Comparison of ENCODE assay signal across 20 cellular contexts in the genomic region with DNA sequence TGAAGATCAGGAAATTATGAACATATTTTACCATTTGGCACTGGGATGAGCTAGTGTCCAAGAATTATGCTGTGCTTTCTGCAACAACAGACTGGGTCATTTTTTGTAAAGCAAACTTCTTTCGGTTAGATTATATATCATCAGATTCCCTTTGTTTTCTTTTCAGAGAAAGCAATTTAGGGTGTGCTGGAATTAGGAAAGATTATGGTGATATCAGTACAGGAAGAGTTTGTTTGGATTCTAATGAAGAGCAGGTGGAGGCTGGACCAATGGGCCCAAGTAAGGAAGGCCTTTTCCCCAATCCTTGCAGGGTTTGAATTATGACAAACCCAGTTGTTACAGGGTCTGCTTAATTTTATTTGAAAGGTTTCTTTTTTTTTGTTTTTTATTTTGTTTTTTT.
A peak's percentile ranks its signal among the peaks of the same experiment; 100 is the strongest.
DNase-seq lines count a peak whose midpoint lies in the region; ATAC-seq and TF ChIP-seq lines count a peak whose summit lies in the region.
"Had no signal": no experiment of that assay in that cellular context is flagged by ENCODE, and none has a peak within 500 bp of the region (broad histone marks: within the 10 kb centered on the region; RNA-seq: fewer than 3 reads in every experiment).

No MANE protein-coding gene starts in this region.

- H4K20me1 ChIP-seq in SK-N-SH (ENCODE audit: insufficient read depth) = no peaks in the 10 kb centered on the region
- H4K20me1 ChIP-seq: BLaER1 had no signal

- TF ChIP-seq CTCF in SK-N-SH (IDR thresholded peaks at IDR 0.05) (no peak), nephron (IDR thresholded peaks at IDR 0.05; ENCODE audit: unreplicated experiment in 3 of 3) (no peak), vagina (IDR thresholded peaks at IDR 0.05) (no peak)

- no peaks in the 10 kb centered on the region for H3K36me3 ChIP-seq in SK-N-SH (replicated peaks in 1 of 2; ENCODE audit: control insufficient read depth in 1 of 2, insufficient read depth in 2 of 2, low read length in 1 of 2)
- no peaks in the 10 kb centered on the region for H3K36me3 ChIP-seq in adipocyte (ENCODE audit: control insufficient read depth, insufficient read depth, low read length, severe bottlenecking)
- H3K36me3 ChIP-seq in vagina = no peaks in the 10 kb centered on the region
- H3K36me3 ChIP-seq: BLaER1 had no signal

- no peak for ATAC-seq in activated CD8-positive, alpha-beta memory T cell treated with anti-CD3 and anti-CD28 coated beads, Interleukin-2, amount 10 ng/mL, durations not matched to agents 7 days and 5 days
- ATAC-seq: CD8-positive, alpha-beta T cell; GM12878 had no signal

- intact Hi-C loops in vagina (cut with DNase I) = loop anchor here (10.0 kb wide), 1 partner anchor 1150 kb away; no protein-coding TSS in a partner anchor

- H3K9me2 ChIP-seq in SK-N-SH = no peaks in the 10 kb centered on the region; the same call in 1 of the 2 replicates

- peak; percentile 61 to 67; a peak in 2 of 4 replicates for TF ChIP-seq EP300 in SK-N-SH (IDR thresholded peaks at IDR 0.05; ENCODE audit: borderline replicate concordance in 1 of 2, low read depth in 1 of 2, low read length in 1 of 2)

- peak overlapping the region; percentile 41 to 75 (median 60) for H3K27ac Mint-ChIP-seq in nephron
- no peak overlapping the region for H3K27ac Mint-ChIP-seq in activated CD8-positive, alpha-beta memory T cell treated with anti-CD3 and anti-CD28 coated beads, Interleukin-2, amount 10 ng/mL, durations not matched to agents 7 days and 5 days
- H3K27ac Mint-ChIP-seq: B cell; CD4-positive, CD25-positive, alpha-beta regulatory T cell; CD8-positive, alpha-beta T cell had no signal

- H3K4me3 ChIP-seq in SK-N-SH (ENCODE audit: low read depth in 2 of 2, low read length in 1 of 2) = no peak overlapping the region
- H3K4me3 ChIP-seq in adipocyte (ENCODE audit: low read length) = no peak overlapping the region
- H3K4me3 ChIP-seq in vagina = no peak overlapping the region
- H3K4me3 ChIP-seq: BLaER1, GM12878, GM23248 had no signal

- H3K9ac ChIP-seq in SK-N-SH (no peak overlapping the region), adipocyte (ENCODE audit: low read length) (no peak overlapping the region)
- H3K9ac ChIP-seq: BLaER1, GM23248 had no signal

- H3K27me3 ChIP-seq in SK-N-SH (ENCODE audit: insufficient read depth) (no peaks in the 10 kb centered on the region), adipocyte (replicated peaks; ENCODE audit: control insufficient read depth, insufficient read depth, low read length) (no peaks in the 10 kb centered on the region), vagina (no peaks in the 10 kb centered on the region)
- H3K27me3 ChIP-seq: BLaER1 had no signal

- 10% methylated on average over 1 of the region's 1 CpG for WGBS in SK-N-SH (ENCODE audit: low lambda C conversion rate)

- no peak overlapping the region for H3K4me2 ChIP-seq in SK-N-SH
- H3K4me2 ChIP-seq: BLaER1 had no signal

- H3K4me3 Mint-ChIP-seq in nephron = no peak overlapping the region
- H3K4me3 Mint-ChIP-seq in activated CD8-positive, alpha-beta memory T cell treated with anti-CD3 and anti-CD28 coated beads, Interleukin-2, amount 10 ng/mL, durations not matched to agents 7 days and 5 days = no peak overlapping the region
- H3K4me3 Mint-ChIP-seq: B cell; CD4-positive, CD25-positive, alpha-beta regulatory T cell; CD8-positive, alpha-beta T cell had no signal

- TF ChIP-seq POLR2A in vagina (IDR thresholded peaks at IDR 0.05) = no peak

- CTCF ChIA-PET in SK-N-SH (lab: Yijun Ruan, JAX) = interaction anchor here (1.0 to 3.0 kb wide), 6 partner anchors 242 to 510 kb away, joined by 3 to 26 read pairs (median 5); no protein-coding TSS in a partner anchor
- CTCF ChIA-PET in activated CD8-positive, alpha-beta memory T cell treated with anti-CD3 and anti-CD28 coated beads, Interleukin-2, amount 10 ng/mL, durations not matched to agents 7 days and 5 days (lab: Charles Lee) = no interaction called here

- no peaks in the 10 kb centered on the region for H3K9me3 Mint-ChIP-seq in nephron
- H3K9me3 Mint-ChIP-seq in activated CD8-positive, alpha-beta memory T cell treated with anti-CD3 and anti-CD28 coated beads, Interleukin-2, amount 10 ng/mL, durations not matched to agents 7 days and 5 days (ENCODE audit: low read depth) = no peaks in the 10 kb centered on the region
- H3K9me3 Mint-ChIP-seq: CD8-positive, alpha-beta T cell had no signal

- peak; percentile 11; the same call in 1 of the 2 replicates for TF ChIP-seq RAD21 in SK-N-SH (IDR thresholded peaks at IDR 0.05; ENCODE audit: low read length)

- peaks cover 8% of the 10 kb centered on the region for H3K27me3 Mint-ChIP-seq in nephron (ENCODE audit: low read depth)
- H3K27me3 Mint-ChIP-seq in activated CD8-positive, alpha-beta memory T cell treated with anti-CD3 and anti-CD28 coated beads, Interleukin-2, amount 10 ng/mL, durations not matched to agents 7 days and 5 days = no peaks in the 10 kb centered on the region
- H3K27me3 Mint-ChIP-seq: B cell had no signal

- no peaks in the 10 kb centered on the region for H3K36me3 Mint-ChIP-seq in nephron (ENCODE audit: low read depth)
- H3K36me3 Mint-ChIP-seq in activated CD8-positive, alpha-beta memory T cell treated with anti-CD3 and anti-CD28 coated beads, Interleukin-2, amount 10 ng/mL, durations not matched to agents 7 days and 5 days = no peaks in the 10 kb centered on the region
- H3K36me3 Mint-ChIP-seq: CD4-positive, CD25-positive, alpha-beta regulatory T cell; CD8-positive, alpha-beta T cell had no signal

- POLR2A ChIA-PET in SK-N-SH (lab: Yijun Ruan, JAX) = interaction anchor here (0.7 to 0.9 kb wide), 2 partner anchors 235 to 242 kb away, joined by 3 read pairs; no protein-coding TSS in a partner anchor

- peaks cover 10 to 23% of the 10 kb centered on the region in 2 experiments; a peak in 3 of 4 replicates for H3K4me1 ChIP-seq in SK-N-SH (ENCODE audit: control insufficient read depth in 1 of 2, insufficient read depth in 2 of 2, low read depth in 1 of 2, low read length in 1 of 2)
- peaks cover 3% of the 10 kb centered on the region for H3K4me1 ChIP-seq in adipocyte (ENCODE audit: control insufficient read depth, insufficient read depth, low read length)
- peaks cover 11% of the 10 kb centered on the region for H3K4me1 ChIP-seq in vagina
- H3K4me1 ChIP-seq: BLaER1, Caco-2 had no signal

- H3K4me1 Mint-ChIP-seq in nephron = peaks cover 70% of the 10 kb centered on the region
- H3K4me1 Mint-ChIP-seq in activated CD8-positive, alpha-beta memory T cell treated with anti-CD3 and anti-CD28 coated beads, Interleukin-2, amount 10 ng/mL, durations not matched to agents 7 days and 5 days = no peaks in the 10 kb centered on the region
- H3K4me1 Mint-ChIP-seq: B cell; CD4-positive, CD25-positive, alpha-beta regulatory T cell had no signal

- H3K27ac ChIP-seq in SK-N-SH (ENCODE audit: low read depth in 2 of 2, low read length in 1 of 2) (peak overlapping the region in 1 of 2 experiments; percentile 92; a peak in 2 of 4 replicates), vagina (peak overlapping the region; percentile 10)
- H3K27ac ChIP-seq: BLaER1, C4-2B, GM23248 had no signal

- no peaks in the 10 kb centered on the region for H3F3A ChIP-seq in SK-N-SH (replicated peaks; ENCODE audit: insufficient read depth)

- H2AFZ ChIP-seq in SK-N-SH (ENCODE audit: low read depth) = peak overlapping the region; percentile 41; the same call in 1 of the 2 replicates
- H2AFZ ChIP-seq: GM23248 had no signal

- peak; percentile 19 for DNase-seq in SK-N-SH
- DNase-seq in adipocyte (ENCODE audit: low read depth) = peak; percentile 19
- no peak for DNase-seq in vagina (ENCODE audit: extremely low spot score in 2 of 2)
- no peak for DNase-seq in HuH-7 (ENCODE audit: low spot score)
- no peak for DNase-seq in activated CD8-positive, alpha-beta memory T cell treated with anti-CD3 and anti-CD28 coated beads, Interleukin-2, amount 10 ng/mL, durations not matched to agents 7 days and 5 days
- no peak for DNase-seq in DMS79 (lab: John Stamatoyannopoulos, UW)
- DNase-seq: Caco-2; CD4-positive, CD25-positive, alpha-beta regulatory T cell; CD8-positive, alpha-beta T cell; DMS153; EL; GDM1; GM23248; H7; HCEC 1CT had no signal

- no peaks in the 10 kb centered on the region for H3K79me2 ChIP-seq in SK-N-SH (ENCODE audit: insufficient read depth)

- H3K9me3 ChIP-seq in SK-N-SH (no peaks in the 10 kb centered on the region), adipocyte (ENCODE audit: control insufficient read depth, low read length) (no peaks in the 10 kb centered on the region), vagina (no peaks in the 10 kb centered on the region)
- H3K9me3 ChIP-seq: BLaER1, Caco-2 had no signal

TF ChIP-seq in SK-N-SH, 30 proteins besides CTCF, POLR2A, EP300 and RAD21:
- TF ChIP-seq GATA2 (CRISPR knock-in tag; IDR thresholded peaks at IDR 0.05) (peak; percentile 35), TCF12 (IDR thresholded peaks at IDR 0.05) (peak; percentile 88), RCOR1 (IDR thresholded peaks at IDR 0.05; ENCODE audit: low read length) (peak; percentile 84), CHD2 (IDR thresholded peaks at IDR 0.05; ENCODE audit: low read length, partially characterized antibody) (no peak), TEAD4 (IDR thresholded peaks at IDR 0.05; ENCODE audit: borderline replicate concordance, insufficient read depth) (0 out of 2 replicates have a peak, but pooled peaks have one; percentile 45), MAX (IDR thresholded peaks at IDR 0.05; ENCODE audit: low read depth) (0 out of 2 replicates have a peak, but pooled peaks have one; percentile 9), FOXM1 (IDR thresholded peaks at IDR 0.05; ENCODE audit: low read depth) (peak; percentile 63; the same call in 1 of the 2 replicates), JUND (IDR thresholded peaks at IDR 0.05) (peak; percentile 33; the same call in 1 of the 2 replicates), NFIC (IDR thresholded peaks at IDR 0.05; ENCODE audit: borderline replicate concordance) (peak; percentile 36; the same call in 1 of the 2 replicates), RXRA (IDR thresholded peaks at IDR 0.05; ENCODE audit: borderline replicate concordance, low read depth) (no peak), SMC3 (IDR thresholded peaks at IDR 0.05; ENCODE audit: low read depth, low read length) (no peak)
- TF ChIP-seq, protein P1, sequence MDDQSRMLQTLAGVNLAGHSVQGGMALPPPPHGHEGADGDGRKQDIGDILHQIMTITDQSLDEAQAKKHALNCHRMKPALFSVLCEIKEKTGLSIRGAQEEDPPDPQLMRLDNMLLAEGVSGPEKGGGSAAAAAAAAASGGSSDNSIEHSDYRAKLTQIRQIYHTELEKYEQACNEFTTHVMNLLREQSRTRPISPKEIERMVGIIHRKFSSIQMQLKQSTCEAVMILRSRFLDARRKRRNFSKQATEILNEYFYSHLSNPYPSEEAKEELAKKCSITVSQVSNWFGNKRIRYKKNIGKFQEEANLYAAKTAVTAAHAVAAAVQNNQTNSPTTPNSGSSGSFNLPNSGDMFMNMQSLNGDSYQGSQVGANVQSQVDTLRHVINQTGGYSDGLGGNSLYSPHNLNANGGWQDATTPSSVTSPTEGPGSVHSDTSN (IDR thresholded peaks at IDR 0.05) = peak; percentile 49
TF ChIP-seq in SK-N-SH: peak in this region for 9.

Comparison
In these comparisons a context has a peak if more than half of its experiments do, and no peak if none do; other contexts are left out.
1. DNase-seq: peak in SK-N-SH (single experiment) and adipocyte (single experiment); none in vagina (0 of 2), HuH-7 (single experiment), activated CD8-positive, alpha-beta memory T cell treated with anti-CD3 and anti-CD28 coated beads, Interleukin-2, amount 10 ng/mL, durations not matched to agents 7 days and 5 days (single experiment) and DMS79 (single experiment).